ENCODE assay signal across 17 cellular contexts in genomic region chr15:77637851-77638402, GRCh38. TPM values are rescaled to one million over a fixed set of nuclear protein-coding genes. Genes with fewer than 3 reads are reported as not detected.
A peak's percentile ranks its signal among the peaks of the same experiment; 100 is the strongest.
DNase-seq lines count a peak whose midpoint lies in the region; ATAC-seq and TF ChIP-seq lines count a peak whose summit lies in the region.
"Had no signal": no experiment of that assay in that cellular context is flagged by ENCODE, and none has a peak within 500 bp of the region (broad histone marks: within the 10 kb centered on the region; RNA-seq: fewer than 3 reads in every experiment).

No MANE protein-coding gene starts in this region.

- H3K27me3 ChIP-seq in right atrium auricular region (peaks cover 0 to 8% of the 10 kb centered on the region in 2 donors), mesendoderm (ENCODE audit: insufficient read depth, low read length, poor library complexity) (no peaks in the 10 kb centered on the region)

- DNase-seq in Right ventricle myocardium inferior (ENCODE audit: missing footprints) (peak; percentile 37), right atrium auricular region (ENCODE audit: low spot score) (no peak), mesendoderm (peak; percentile 14), superior temporal gyrus (ENCODE audit: extremely low spot score) (peak; percentile 8), hippocampal formation (lab: John Stamatoyannopoulos, UW) (no peak), NCI-H1694 treated with DMSO at 0.1 percent for 48 hours (lab: John Stamatoyannopoulos, UW) (no peak)
- DNase-seq: Caco-2; CD4-positive, alpha-beta T cell; HFFc6; IMR-90 had no signal

- ATAC-seq in Right ventricle myocardium inferior: no peak
- no peak for ATAC-seq in activated CD4-positive, CD25-positive, alpha-beta regulatory T cell treated with anti-CD3 and anti-CD28 coated beads, Interleukin-2, amount 50 U/mL, for 24 hours
- ATAC-seq: A549 had no signal

- H3K9me3 ChIP-seq in right atrium auricular region: no peaks in the 10 kb centered on the region
- H3K9me3 ChIP-seq: A549, Caco-2, HAP-1 had no signal

- H3K4me2 ChIP-seq in mesendoderm (ENCODE audit: low read length): no peak overlapping the region
- H3K4me2 ChIP-seq: A549 had no signal

- WGBS in mesendoderm (ENCODE audit: extremely low coverage, insufficient coverage, low lambda C conversion rate): no CpG with 5 or more reads among the region's 6 CpGs

- no peaks in the 10 kb centered on the region for H3K79me2 ChIP-seq in mesendoderm (ENCODE audit: control insufficient read depth, insufficient read depth, low read length)

- no peak overlapping the region for H3K18ac ChIP-seq in mesendoderm (ENCODE audit: low read length)

- no peak overlapping the region for H4K5ac ChIP-seq in mesendoderm (ENCODE audit: low read length)

- H4K8ac ChIP-seq in mesendoderm (ENCODE audit: low read depth, low read length): no peak overlapping the region

- H3K4me1 ChIP-seq in right atrium auricular region (peaks cover 0 to 22% of the 10 kb centered on the region in 2 donors), mesendoderm (ENCODE audit: control insufficient read depth, low read depth, low read length) (peaks cover 8% of the 10 kb centered on the region)
- H3K4me1 ChIP-seq: Caco-2 had no signal

- H2BK5ac ChIP-seq in mesendoderm (ENCODE audit: low read length): no peak overlapping the region

- TF ChIP-seq CTCF in right atrium auricular region (IDR thresholded peaks at IDR 0.05): no peak

- intact Hi-C loops in Right ventricle myocardium inferior (cut with DNase I): no loop called here

- no peak overlapping the region for H3K4ac ChIP-seq in mesendoderm (ENCODE audit: low read depth, low read length)

- H3K4me3 ChIP-seq in right atrium auricular region (no peak overlapping the region), mesendoderm (ENCODE audit: low read length) (no peak overlapping the region)
- H3K4me3 ChIP-seq: A549, HAP-1 had no signal

- H3K23ac ChIP-seq in mesendoderm (ENCODE audit: low read length): no peak overlapping the region

- no peak overlapping the region for H2AK5ac ChIP-seq in mesendoderm (ENCODE audit: low read length)

- H3K79me1 ChIP-seq in mesendoderm (ENCODE audit: low read length): no peaks in the 10 kb centered on the region

- no peak overlapping the region for H3K9ac ChIP-seq in mesendoderm (ENCODE audit: low read length)

- H2BK15ac ChIP-seq in mesendoderm (replicated peaks; ENCODE audit: low read depth): no peak overlapping the region

- H2BK120ac ChIP-seq in mesendoderm (ENCODE audit: low read depth, low read length): no peak overlapping the region

- H3K27ac ChIP-seq in right atrium auricular region: no peak overlapping the region
- peak overlapping the region; percentile 2 for H3K27ac ChIP-seq in cingulate gyrus (ENCODE audit: low read depth, low read length)
- no peak overlapping the region for H3K27ac ChIP-seq in mesendoderm (ENCODE audit: low read depth, low read length)
- H3K27ac ChIP-seq: 22Rv1, A549, C4-2B had no signal

- no peaks in the 10 kb centered on the region for H3K36me3 ChIP-seq in right atrium auricular region
- no peaks in the 10 kb centered on the region for H3K36me3 ChIP-seq in mesendoderm (ENCODE audit: control insufficient read depth, insufficient read depth, low read length)
- H3K36me3 ChIP-seq: HAP-1 had no signal

- no peak overlapping the region for H3K56ac ChIP-seq in mesendoderm (ENCODE audit: low read length)

RNA-seq across cellular contexts. Expression of gene LINGO1, which starts 5.2 kb away (rescaled TPM):
- total RNA-seq in Right ventricle myocardium inferior: 0.78 TPM
- total RNA-seq in right atrium auricular region: 1 to 10 TPM; 7.0 to 9.4 TPM
- 5.0 TPM for polyA plus RNA-seq in mesendoderm (2013, experiment 1 of 2)
- polyA plus RNA-seq in mesendoderm (2013, experiment 2 of 2): 4.7 TPM
- total RNA-seq: CD4-positive, alpha-beta T cell; IMR-90 had no signal
- polyA plus RNA-seq: BJ had no signal

Comparison
In these comparisons a context has a peak if more than half of its experiments do, and no peak if none do; other contexts are left out.
1. DNase-seq: peak in Right ventricle myocardium inferior (single experiment), mesendoderm (single experiment) and superior temporal gyrus (single experiment); none in right atrium auricular region (single experiment), hippocampal formation (0 of 2) and NCI-H1694 treated with DMSO at 0.1 percent for 48 hours (single experiment).